In genomic region chr21:42495027-42495426, GRCh38 we compare ENCODE assay signal across 17 cellular contexts. TPM values are rescaled to one million over a fixed set of nuclear protein-coding genes. Genes with fewer than 3 reads are reported as not detected.
DNase-seq lines count a peak whose midpoint lies in the region; ATAC-seq and TF ChIP-seq lines count a peak whose summit lies in the region.
"Had no signal": no experiment of that assay in that cellular context is flagged by ENCODE, and none has a peak within 500 bp of the region (broad histone marks: within the 10 kb centered on the region; RNA-seq: fewer than 3 reads in every experiment).

No MANE protein-coding gene starts in this region.

- POLR2A ChIA-PET in activated CD4-positive, alpha-beta memory T cell treated with anti-CD3 and anti-CD28 coated beads, Interleukin-2, amount 10 ng/mL, durations not matched to agents 7 days and 5 days (lab: Charles Lee), result no interaction called here
- POLR2A ChIA-PET in activated CD4-positive, alpha-beta memory T cell treated with anti-CD3 and anti-CD28 coated beads for 36 hours (lab: Charles Lee), result interaction anchor here (2.4 kb wide), 1 partner anchor 33 kb away, joined by 6 read pairs; no protein-coding TSS in a partner anchor

- TF ChIP-seq EP300 in stomach (IDR thresholded peaks at IDR 0.05), result no peak

- CTCF ChIA-PET in activated CD4-positive, alpha-beta memory T cell treated with anti-CD3 and anti-CD28 coated beads, Interleukin-2, amount 10 ng/mL, durations not matched to agents 7 days and 5 days (lab: Charles Lee), result no interaction called here
- CTCF ChIA-PET in activated CD4-positive, alpha-beta memory T cell treated with anti-CD3 and anti-CD28 coated beads for 36 hours (lab: Charles Lee), result interaction anchor here (1.1 kb wide), 2 partner anchors 114 to 185 kb away, joined by 3 read pairs; no protein-coding TSS in a partner anchor

- peak overlapping the region in 1 of 4 donors; percentile 62 for H3K4me3 ChIP-seq in stomach
- H3K4me3 ChIP-seq in thyroid gland (replicated peaks in 1 of 3), result no peak overlapping the region

- TF ChIP-seq POLR2A in stomach (IDR thresholded peaks at IDR 0.05) (no peak), thyroid gland (IDR thresholded peaks at IDR 0.05) (no peak)

- no peaks in the 10 kb centered on the region for H3K36me3 ChIP-seq in stomach
- H3K36me3 ChIP-seq in thyroid gland, result no peaks in the 10 kb centered on the region
- H3K36me3 ChIP-seq: spleen, upper lobe of left lung had no signal

- TF ChIP-seq CTCF in mesothelial cell of epicardium (IDR thresholded peaks at IDR 0.05; ENCODE audit: unreplicated experiment) (no peak), stomach (IDR thresholded peaks at IDR 0.05) (no peak), thyroid gland (IDR thresholded peaks at IDR 0.05) (no peak)

- DNase-seq in activated CD4-positive, alpha-beta memory T cell treated with anti-CD3 and anti-CD28 coated beads, Interleukin-2, amount 10 ng/mL, durations not matched to agents 7 days and 5 days, result no peak
- no peak for DNase-seq in activated CD4-positive, alpha-beta memory T cell treated with anti-CD3 and anti-CD28 coated beads for 36 hours
- no peak for DNase-seq in mesothelial cell of epicardium (ENCODE audit: low spot score in 2 of 2, unreplicated experiment in 2 of 2)
- DNase-seq in stomach, result no peak
- DNase-seq in thyroid gland, result no peak
- DNase-seq: NCI-H1048, NCI-H748 treated with DMSO at 0.1 percent for 48 hours, spleen had no signal

- H3K4me1 ChIP-seq in stomach (peaks cover 11 to 27% (median 18%) of the 10 kb centered on the region in 4 donors), thyroid gland (peaks cover 5 to 12% of the 10 kb centered on the region in 2 donors)

- H3K27me3 ChIP-seq in stomach (no peaks in the 10 kb centered on the region), thyroid gland (no peaks in the 10 kb centered on the region)
- H3K27me3 ChIP-seq: body of pancreas, upper lobe of left lung had no signal

- no peak overlapping the region for H3K27ac Mint-ChIP-seq in activated CD4-positive, alpha-beta memory T cell treated with anti-CD3 and anti-CD28 coated beads, Interleukin-2, amount 10 ng/mL, durations not matched to agents 7 days and 5 days
- H3K27ac Mint-ChIP-seq in activated CD4-positive, alpha-beta memory T cell treated with anti-CD3 and anti-CD28 coated beads for 36 hours, result no peak overlapping the region
- no peak overlapping the region for H3K27ac Mint-ChIP-seq in activated T-helper 17 cell treated with anti-CD3 and anti-CD28 coated beads, Interleukin-2, amount 50 U/mL, for 72 hours
- H3K27ac Mint-ChIP-seq in mesothelial cell of epicardium, result no peak overlapping the region
- H3K27ac Mint-ChIP-seq: activated naive CD4-positive, alpha-beta T cell treated with anti-CD3 and anti-CD28 coated beads, Interleukin-2, amount 50 U/mL, for 24 hours had no signal

- peaks cover 30% of the 10 kb centered on the region for H3K27me3 Mint-ChIP-seq in activated CD4-positive, alpha-beta memory T cell treated with anti-CD3 and anti-CD28 coated beads, Interleukin-2, amount 10 ng/mL, durations not matched to agents 7 days and 5 days
- H3K27me3 Mint-ChIP-seq in activated CD4-positive, alpha-beta memory T cell treated with anti-CD3 and anti-CD28 coated beads for 36 hours, result peaks cover 1% of the 10 kb centered on the region
- H3K27me3 Mint-ChIP-seq in activated T-helper 17 cell treated with anti-CD3 and anti-CD28 coated beads, Interleukin-2, amount 50 U/mL, for 72 hours, result no peaks in the 10 kb centered on the region
- peaks cover 16% of the 10 kb centered on the region for H3K27me3 Mint-ChIP-seq in mesothelial cell of epicardium (ENCODE audit: low read depth)
- H3K27me3 Mint-ChIP-seq: activated naive CD4-positive, alpha-beta T cell treated with anti-CD3 and anti-CD28 coated beads, Interleukin-2, amount 50 U/mL, for 24 hours; progenitor cell of endocrine pancreas had no signal

- H3K36me3 Mint-ChIP-seq in activated CD4-positive, alpha-beta memory T cell treated with anti-CD3 and anti-CD28 coated beads, Interleukin-2, amount 10 ng/mL, durations not matched to agents 7 days and 5 days (ENCODE audit: low read depth), result no peaks in the 10 kb centered on the region
- H3K36me3 Mint-ChIP-seq in activated CD4-positive, alpha-beta memory T cell treated with anti-CD3 and anti-CD28 coated beads for 36 hours, result no peaks in the 10 kb centered on the region
- no peaks in the 10 kb centered on the region for H3K36me3 Mint-ChIP-seq in activated T-helper 17 cell treated with anti-CD3 and anti-CD28 coated beads, Interleukin-2, amount 50 U/mL, for 72 hours (ENCODE audit: low read depth)
- H3K36me3 Mint-ChIP-seq in mesothelial cell of epicardium, result no peaks in the 10 kb centered on the region
- H3K36me3 Mint-ChIP-seq: activated naive CD4-positive, alpha-beta T cell treated with anti-CD3 and anti-CD28 coated beads, Interleukin-2, amount 50 U/mL, for 24 hours had no signal

- no peaks in the 10 kb centered on the region for H3K9me3 Mint-ChIP-seq in activated CD4-positive, alpha-beta memory T cell treated with anti-CD3 and anti-CD28 coated beads, Interleukin-2, amount 10 ng/mL, durations not matched to agents 7 days and 5 days
- no peaks in the 10 kb centered on the region for H3K9me3 Mint-ChIP-seq in activated CD4-positive, alpha-beta memory T cell treated with anti-CD3 and anti-CD28 coated beads for 36 hours
- no peaks in the 10 kb centered on the region for H3K9me3 Mint-ChIP-seq in activated T-helper 17 cell treated with anti-CD3 and anti-CD28 coated beads, Interleukin-2, amount 50 U/mL, for 72 hours
- H3K9me3 Mint-ChIP-seq in mesothelial cell of epicardium, result no peaks in the 10 kb centered on the region
- H3K9me3 Mint-ChIP-seq: activated naive CD4-positive, alpha-beta T cell treated with anti-CD3 and anti-CD28 coated beads, Interleukin-2, amount 50 U/mL, for 24 hours; IgD-negative memory B cell had no signal

- peaks cover 19% of the 10 kb centered on the region for H3K4me1 Mint-ChIP-seq in activated CD4-positive, alpha-beta memory T cell treated with anti-CD3 and anti-CD28 coated beads, Interleukin-2, amount 10 ng/mL, durations not matched to agents 7 days and 5 days
- peaks cover 21% of the 10 kb centered on the region for H3K4me1 Mint-ChIP-seq in activated CD4-positive, alpha-beta memory T cell treated with anti-CD3 and anti-CD28 coated beads for 36 hours (ENCODE audit: low read depth)
- peaks cover 5% of the 10 kb centered on the region for H3K4me1 Mint-ChIP-seq in activated T-helper 17 cell treated with anti-CD3 and anti-CD28 coated beads, Interleukin-2, amount 50 U/mL, for 72 hours
- peaks cover 14% of the 10 kb centered on the region for H3K4me1 Mint-ChIP-seq in mesothelial cell of epicardium

- H3K9me3 ChIP-seq in stomach, result no peaks in the 10 kb centered on the region
- H3K9me3 ChIP-seq in thyroid gland, result no peaks in the 10 kb centered on the region
- H3K9me3 ChIP-seq: body of pancreas, mucosa of descending colon, spleen, upper lobe of left lung had no signal

- no peak for ATAC-seq in activated T-helper 17 cell treated with anti-CD3 and anti-CD28 coated beads, Interleukin-2, amount 50 U/mL, for 72 hours (replicated peaks)
- ATAC-seq in GM21786 (IDR thresholded peaks at IDR 0.05; ENCODE audit: unreplicated experiment), result no peak
- ATAC-seq in GM21529 (IDR thresholded peaks at IDR 0.05; ENCODE audit: unreplicated experiment), result no peak

- 83 to 95% (median 90%) methylated on average over 4 to 5 of the region's 5 CpGs for WGBS in stomach, 5 donors
- WGBS in thyroid gland, 2 donors, result 95 to 97% methylated on average over 5 of the region's 5 CpGs

- peak overlapping the region; percentile 76 for H3K4me3 Mint-ChIP-seq in activated CD4-positive, alpha-beta memory T cell treated with anti-CD3 and anti-CD28 coated beads, Interleukin-2, amount 10 ng/mL, durations not matched to agents 7 days and 5 days
- H3K4me3 Mint-ChIP-seq in activated CD4-positive, alpha-beta memory T cell treated with anti-CD3 and anti-CD28 coated beads for 36 hours, result no peak overlapping the region
- peak overlapping the region; percentile 83 for H3K4me3 Mint-ChIP-seq in activated T-helper 17 cell treated with anti-CD3 and anti-CD28 coated beads, Interleukin-2, amount 50 U/mL, for 72 hours
- peak overlapping the region; percentile 91 for H3K4me3 Mint-ChIP-seq in mesothelial cell of epicardium

- intact Hi-C loops in activated CD4-positive, alpha-beta memory T cell treated with anti-CD3 and anti-CD28 coated beads for 36 hours (cut with micrococcal nuclease), result no loop called here
- intact Hi-C loops in stomach (cut with DNase I; ENCODE audit: low total_unique reads) (no loop called here), thyroid gland (cut with DNase I) (no loop called here)

- H3K27ac ChIP-seq in stomach (peak overlapping the region; percentile 75 to 95 (median 88)), thyroid gland (no peak overlapping the region)

RNA-seq across cellular contexts. Expression of gene RSPH1, which starts 1.0 kb away (rescaled TPM):
- not detected for total RNA-seq in activated CD4-positive, alpha-beta memory T cell treated with anti-CD3 and anti-CD28 coated beads, Interleukin-2, amount 10 ng/mL, durations not matched to agents 7 days and 5 days
- total RNA-seq in activated CD4-positive, alpha-beta memory T cell treated with anti-CD3 and anti-CD28 coated beads for 36 hours, result under 1 TPM; 0.38 to 0.53 TPM
- under 1 TPM in 1 of 2 donors, not detected in 1; 0.82 TPM for total RNA-seq in activated T-helper 17 cell treated with anti-CD3 and anti-CD28 coated beads, Interleukin-2, amount 50 U/mL, for 72 hours
- total RNA-seq in mesothelial cell of epicardium (0.23 to 0.42 TPM (median 0.40 TPM) in 3 replicates), stomach (1 to 10 TPM in 1 of 5 donors, under 1 TPM in 3, not detected in 1; 0.37 to 8.9 (median 0.58) TPM), thyroid gland (1 to 10 TPM; 2.7 to 3.7 (median 3.0) TPM)
- polyA plus RNA-seq in stomach, result 1 to 10 TPM; 1.8 to 2.9 (median 2.8) TPM
- polyA plus RNA-seq: IgD-negative memory B cell had no signal

RNA-seq across cellular contexts. Expression of gene SLC37A1, which starts 18.6 kb away (rescaled TPM):
- 10 to 100 TPM; 12.7 to 13.3 TPM for total RNA-seq in activated CD4-positive, alpha-beta memory T cell treated with anti-CD3 and anti-CD28 coated beads, Interleukin-2, amount 10 ng/mL, durations not matched to agents 7 days and 5 days
- total RNA-seq in activated CD4-positive, alpha-beta memory T cell treated with anti-CD3 and anti-CD28 coated beads for 36 hours, result 10 to 100 TPM; 21.1 to 21.2 TPM
- total RNA-seq in activated T-helper 17 cell treated with anti-CD3 and anti-CD28 coated beads, Interleukin-2, amount 50 U/mL, for 72 hours, result 10 to 100 TPM in 1 of 2 donors, 1 to 10 TPM in 1; 3.8 to 17.7 TPM
- total RNA-seq in mesothelial cell of epicardium, result 13.0 to 15.9 TPM (median 14.8 TPM) in 3 replicates
- 10 to 100 TPM in 4 of 5 donors, 1 to 10 TPM in 1; 9.8 to 72.9 (median 23.9) TPM for total RNA-seq in stomach
- polyA plus RNA-seq in stomach, result 10 to 100 TPM; 10.3 to 12.4 (median 11.3) TPM
- total RNA-seq in thyroid gland, result 10 to 100 TPM; 26.1 to 37.9 (median 34.9) TPM

Comparison
In these comparisons a context has a peak if more than half of its experiments do, and no peak if none do; other contexts are left out.
1. H3K27ac ChIP-seq: peak in stomach (5 of 5); none in thyroid gland (0 of 3).